1 cellular context compared by ENCODE assay signal in the genomic region with DNA sequence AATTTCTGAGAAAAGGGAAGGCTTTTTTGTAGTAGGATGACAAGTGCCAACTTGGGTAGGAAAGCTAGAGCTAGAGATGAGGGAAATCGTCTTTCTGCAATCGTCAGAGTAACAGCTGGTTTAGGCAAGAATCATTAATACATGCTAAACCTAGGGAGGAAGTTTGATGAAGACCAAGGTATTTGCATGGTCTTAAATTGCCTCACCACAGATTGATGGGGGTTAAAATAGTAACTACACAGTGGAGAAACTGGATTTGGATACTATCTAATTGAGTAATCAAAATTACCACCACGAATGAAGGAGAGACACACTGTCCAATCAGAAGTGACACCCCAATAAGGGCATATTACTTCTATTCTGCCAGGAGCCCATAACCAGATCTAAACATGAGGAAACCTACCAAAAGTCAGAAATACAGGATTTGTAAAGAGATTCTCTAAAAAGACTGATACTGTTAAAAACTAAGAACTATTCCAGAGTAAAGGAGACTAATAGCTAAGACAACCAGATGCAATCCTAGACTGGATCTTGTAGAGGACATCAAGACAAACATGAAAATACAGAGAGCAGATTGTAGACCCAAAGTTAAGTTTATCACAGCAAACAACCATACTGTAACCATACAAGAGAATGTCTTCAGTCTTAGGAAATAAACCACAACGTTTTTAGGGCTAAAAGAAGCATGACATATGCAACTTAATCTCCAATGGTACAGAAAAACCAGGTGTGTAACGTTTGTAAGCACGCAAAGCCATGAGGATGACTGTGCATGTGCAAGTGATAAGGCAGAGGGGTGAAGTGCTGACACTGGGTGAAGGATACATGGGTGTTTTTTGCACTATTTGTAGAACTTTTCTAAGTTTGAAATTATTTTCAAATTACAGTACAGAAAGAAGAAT.
A peak's percentile ranks its signal among the peaks of the same experiment; 100 is the strongest.
TF ChIP-seq lines count a peak whose summit lies in the region.

No MANE protein-coding gene starts in this region.

TF ChIP-seq in GM12878, 131 proteins besides CTCF, POLR2A, EP300 and RAD21:
- TF ChIP-seq, protein P1, sequence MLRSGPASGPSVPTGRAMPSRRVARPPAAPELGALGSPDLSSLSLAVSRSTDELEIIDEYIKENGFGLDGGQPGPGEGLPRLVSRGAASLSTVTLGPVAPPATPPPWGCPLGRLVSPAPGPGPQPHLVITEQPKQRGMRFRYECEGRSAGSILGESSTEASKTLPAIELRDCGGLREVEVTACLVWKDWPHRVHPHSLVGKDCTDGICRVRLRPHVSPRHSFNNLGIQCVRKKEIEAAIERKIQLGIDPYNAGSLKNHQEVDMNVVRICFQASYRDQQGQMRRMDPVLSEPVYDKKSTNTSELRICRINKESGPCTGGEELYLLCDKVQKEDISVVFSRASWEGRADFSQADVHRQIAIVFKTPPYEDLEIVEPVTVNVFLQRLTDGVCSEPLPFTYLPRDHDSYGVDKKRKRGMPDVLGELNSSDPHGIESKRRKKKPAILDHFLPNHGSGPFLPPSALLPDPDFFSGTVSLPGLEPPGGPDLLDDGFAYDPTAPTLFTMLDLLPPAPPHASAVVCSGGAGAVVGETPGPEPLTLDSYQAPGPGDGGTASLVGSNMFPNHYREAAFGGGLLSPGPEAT (IDR thresholded peaks at IDR 0.05; ENCODE audit: low read depth) = no peak
- no peak for TF ChIP-seq CBX5 (IDR thresholded peaks at IDR 0.05; ENCODE audit: low read depth)
- TF ChIP-seq, protein P2, sequence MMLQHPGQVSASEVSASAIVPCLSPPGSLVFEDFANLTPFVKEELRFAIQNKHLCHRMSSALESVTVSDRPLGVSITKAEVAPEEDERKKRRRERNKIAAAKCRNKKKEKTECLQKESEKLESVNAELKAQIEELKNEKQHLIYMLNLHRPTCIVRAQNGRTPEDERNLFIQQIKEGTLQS (IDR thresholded peaks at IDR 0.05; ENCODE audit: borderline replicate concordance, extremely low read depth, low read depth, low read length) = no peak
- no peak for TF ChIP-seq MTA2 (IDR thresholded peaks at IDR 0.05; ENCODE audit: low read depth)
- no peak for TF ChIP-seq CHD1 (IDR thresholded peaks at IDR 0.05; ENCODE audit: low read depth, low read length)
- TF ChIP-seq ZNF274 (IDR thresholded peaks at IDR 0.05; ENCODE audit: insufficient read depth, insufficient read length) = no peak
- TF ChIP-seq SIX5 (IDR thresholded peaks at IDR 0.05; ENCODE audit: low read depth, low read length, severe bottlenecking) = no peak
- TF ChIP-seq, protein P3, sequence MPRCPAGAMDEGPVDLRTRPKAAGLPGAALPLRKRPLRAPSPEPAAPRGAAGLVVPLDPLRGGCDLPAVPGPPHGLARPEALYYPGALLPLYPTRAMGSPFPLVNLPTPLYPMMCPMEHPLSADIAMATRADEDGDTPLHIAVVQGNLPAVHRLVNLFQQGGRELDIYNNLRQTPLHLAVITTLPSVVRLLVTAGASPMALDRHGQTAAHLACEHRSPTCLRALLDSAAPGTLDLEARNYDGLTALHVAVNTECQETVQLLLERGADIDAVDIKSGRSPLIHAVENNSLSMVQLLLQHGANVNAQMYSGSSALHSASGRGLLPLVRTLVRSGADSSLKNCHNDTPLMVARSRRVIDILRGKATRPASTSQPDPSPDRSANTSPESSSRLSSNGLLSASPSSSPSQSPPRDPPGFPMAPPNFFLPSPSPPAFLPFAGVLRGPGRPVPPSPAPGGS (IDR thresholded peaks at IDR 0.05; ENCODE audit: borderline replicate concordance, insufficient read depth, low read depth, low read length, poor library complexity, severe bottlenecking) = no peak
- no peak for TF ChIP-seq SMAD1 (IDR thresholded peaks at IDR 0.05; ENCODE audit: low read depth, partially characterized antibody)
- 0 out of 2 replicates have a peak, but pooled peaks have one; percentile 0 for TF ChIP-seq PML (IDR thresholded peaks at IDR 0.05; ENCODE audit: low read length)
- TF ChIP-seq RUNX3 (IDR thresholded peaks at IDR 0.05; ENCODE audit: low read length) = peak; percentile 64
- TF ChIP-seq SPI1 (IDR thresholded peaks at IDR 0.05; ENCODE audit: borderline replicate concordance, insufficient read depth, low read depth, low read length) = peak; percentile 3; the same call in 1 of the 2 replicates
- TF ChIP-seq MEF2A (IDR thresholded peaks at IDR 0.05; ENCODE audit: insufficient read depth, low read depth, low read length) = 0 out of 2 replicates have a peak, but pooled peaks have one; percentile 27
- TF ChIP-seq SIN3A (IDR thresholded peaks at IDR 0.05; ENCODE audit: low read depth, low read length) = no peak
- TF ChIP-seq, protein P4, sequence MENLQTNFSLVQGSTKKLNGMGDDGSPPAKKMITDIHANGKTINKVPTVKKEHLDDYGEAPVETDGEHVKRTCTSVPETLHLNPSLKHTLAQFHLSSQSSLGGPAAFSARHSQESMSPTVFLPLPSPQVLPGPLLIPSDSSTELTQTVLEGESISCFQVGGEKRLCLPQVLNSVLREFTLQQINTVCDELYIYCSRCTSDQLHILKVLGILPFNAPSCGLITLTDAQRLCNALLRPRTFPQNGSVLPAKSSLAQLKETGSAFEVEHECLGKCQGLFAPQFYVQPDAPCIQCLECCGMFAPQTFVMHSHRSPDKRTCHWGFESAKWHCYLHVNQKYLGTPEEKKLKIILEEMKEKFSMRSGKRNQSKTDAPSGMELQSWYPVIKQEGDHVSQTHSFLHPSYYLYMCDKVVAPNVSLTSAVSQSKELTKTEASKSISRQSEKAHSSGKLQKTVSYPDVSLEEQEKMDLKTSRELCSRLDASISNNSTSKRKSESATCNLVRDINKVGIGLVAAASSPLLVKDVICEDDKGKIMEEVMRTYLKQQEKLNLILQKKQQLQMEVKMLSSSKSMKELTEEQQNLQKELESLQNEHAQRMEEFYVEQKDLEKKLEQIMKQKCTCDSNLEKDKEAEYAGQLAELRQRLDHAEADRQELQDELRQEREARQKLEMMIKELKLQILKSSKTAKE (IDR thresholded peaks at IDR 0.05; ENCODE audit: low read depth, poor library complexity, severe bottlenecking) = no peak
- no peak for TF ChIP-seq NR2F1 (conservative IDR thresholded peaks at IDR 0.05)
- TF ChIP-seq TCF3 (IDR thresholded peaks at IDR 0.05; ENCODE audit: borderline replicate concordance, insufficient read depth, low read depth, low read length) = no peak
- no peak for TF ChIP-seq ETV6 (conservative IDR thresholded peaks at IDR 0.05 in 1 of 2, IDR thresholded peaks at IDR 0.05 in 1 of 2; ENCODE audit: borderline replicate concordance in 1 of 2, low read depth in 1 of 2)
